ENCODE assay signal across 13 cellular contexts in the genomic region with DNA sequence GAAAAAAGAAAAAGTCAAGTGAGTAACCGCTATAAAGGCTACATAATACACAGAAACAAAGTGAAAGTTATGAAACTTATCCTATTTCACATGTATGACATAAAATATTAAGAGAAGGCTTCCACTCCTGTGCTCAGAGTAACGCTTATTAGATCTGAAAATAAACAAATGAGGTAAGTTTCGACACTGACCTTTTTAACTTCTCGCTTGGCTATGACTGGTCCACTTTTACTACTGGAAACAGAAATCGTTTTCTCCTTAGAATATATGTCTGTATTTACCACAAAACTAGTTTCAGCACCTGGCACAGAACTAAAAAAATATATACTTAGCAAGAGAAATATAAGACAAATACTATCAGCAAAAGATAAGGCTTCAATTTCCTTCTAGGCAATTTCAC. TPM values are rescaled to one million over a fixed set of nuclear protein-coding genes. Genes with fewer than 3 reads are reported as not detected.
"Had no signal": no experiment of that assay in that cellular context is flagged by ENCODE, and none has a peak within 500 bp of the region (broad histone marks: within the 10 kb centered on the region; RNA-seq: fewer than 3 reads in every experiment).

No MANE protein-coding gene starts in this region.

- H3K27ac ChIP-seq: adrenal gland, sigmoid colon had no signal

- H3K27me3 ChIP-seq: adrenal gland, sigmoid colon had no signal

- H3K27me3 Mint-ChIP-seq: activated B cell treated with CpG ODN at 0.5 μM for 24 hours; activated CD4-positive, alpha-beta T cell treated with anti-CD3 and anti-CD28 coated beads, Interleukin-2, amount 10 ng/mL, durations not matched to agents 24 days and 14 days; effector memory CD8-positive, alpha-beta T cell had no signal

- H3K9me3 Mint-ChIP-seq: activated B cell treated with CpG ODN at 0.5 μM for 24 hours; activated CD4-positive, alpha-beta T cell treated with anti-CD3 and anti-CD28 coated beads, Interleukin-2, amount 10 ng/mL, durations not matched to agents 24 days and 14 days; activated T-helper 1 cell treated with anti-CD3 and anti-CD28 coated beads, Interleukin-12 subunit alpha, Interleukin-12 subunit beta, Interleukin-2, Interleukin-4 antibody, amounts not matched to agents 30 ng/mL and 10 ng/mL and 1 ng/mL, durations not matched to agents 14 hours and 24 hours and 36 hours; effector memory CD8-positive, alpha-beta T cell; stimulated activated effector memory CD8-positive, alpha-beta T cell treated with anti-CD3 and anti-CD28 coated beads, Interleukin-12 subunit alpha, Interleukin-12 subunit beta, amount 100 ng/mL, for 72 hours had no signal

- H3K4me1 ChIP-seq: adrenal gland, sigmoid colon had no signal

- H3K4me3 ChIP-seq: adrenal gland, sigmoid colon had no signal

- H3K27ac Mint-ChIP-seq: activated B cell treated with CpG ODN at 0.5 μM for 24 hours; activated T-helper 1 cell treated with anti-CD3 and anti-CD28 coated beads, Interleukin-12 subunit alpha, Interleukin-12 subunit beta, Interleukin-2, Interleukin-4 antibody, amounts not matched to agents 30 ng/mL and 10 ng/mL and 1 ng/mL, durations not matched to agents 14 hours and 24 hours and 36 hours; stimulated activated effector memory CD8-positive, alpha-beta T cell treated with anti-CD3 and anti-CD28 coated beads, Interleukin-12 subunit alpha, Interleukin-12 subunit beta, amount 100 ng/mL, for 72 hours had no signal

- H3K9me3 ChIP-seq: adrenal gland, sigmoid colon had no signal

- DNase-seq: activated B cell treated with CpG ODN at 0.5 μM for 24 hours; activated CD4-positive, alpha-beta T cell treated with anti-CD3 and anti-CD28 coated beads, Interleukin-2, amount 10 ng/mL, durations not matched to agents 24 days and 14 days; effector memory CD8-positive, alpha-beta T cell; left cardiac atrium; occipital lobe; stimulated activated CD4-positive, alpha-beta T cell treated with anti-CD3 and anti-CD28 coated beads, Interleukin-4, amount 100 ng/mL, for 24 hours; SW 1271; T-helper 9 cell had no signal

- H3K4me3 Mint-ChIP-seq: activated B cell treated with CpG ODN at 0.5 μM for 24 hours; activated CD4-positive, alpha-beta T cell treated with anti-CD3 and anti-CD28 coated beads, Interleukin-2, amount 10 ng/mL, durations not matched to agents 24 days and 14 days; activated T-helper 1 cell treated with anti-CD3 and anti-CD28 coated beads, Interleukin-12 subunit alpha, Interleukin-12 subunit beta, Interleukin-2, Interleukin-4 antibody, amounts not matched to agents 30 ng/mL and 10 ng/mL and 1 ng/mL, durations not matched to agents 14 hours and 24 hours and 36 hours; effector memory CD8-positive, alpha-beta T cell; stimulated activated effector memory CD8-positive, alpha-beta T cell treated with anti-CD3 and anti-CD28 coated beads, Interleukin-12 subunit alpha, Interleukin-12 subunit beta, amount 100 ng/mL, for 72 hours had no signal

- ATAC-seq: effector memory CD8-positive, alpha-beta T cell; left cardiac atrium; stimulated activated effector memory CD8-positive, alpha-beta T cell treated with anti-CD3 and anti-CD28 coated beads, Interleukin-12 subunit alpha, Interleukin-12 subunit beta, amount 100 ng/mL, for 72 hours had no signal

RNA-seq across cellular contexts. Expression of a gene that starts 35.6 kb away (rescaled TPM):
- polyA plus RNA-seq: neural cell had no signal
